ENCODE assay signal across 1 cellular context in genomic region chr19:2253106-2254051, GRCh38.
TF ChIP-seq lines count a peak whose summit lies in the region.

No MANE protein-coding gene starts in this region.

TF ChIP-seq in HepG2, 621 proteins besides CTCF, POLR2A, EP300 and RAD21 (continued from another document and continues in another):
- TF ChIP-seq FOXP4 (CRISPR knock-in tag; IDR thresholded peaks at IDR 0.05) (peak; percentile 12; the same call in 1 of the 2 replicates), GMEB2 (CRISPR knock-in tag; IDR thresholded peaks at IDR 0.05; ENCODE audit: low read depth) (no peak), THAP7 (CRISPR knock-in tag; IDR thresholded peaks at IDR 0.05) (no peak), CREM (IDR thresholded peaks at IDR 0.05) (no peak), CREM (CRISPR knock-in tag; IDR thresholded peaks at IDR 0.05) (no peak), ZNF468 (CRISPR knock-in tag; IDR thresholded peaks at IDR 0.05) (no peak), ZBTB34 (CRISPR knock-in tag; IDR thresholded peaks at IDR 0.05) (no peak), TERF1 (CRISPR knock-in tag; IDR thresholded peaks at IDR 0.05) (no peak; the same call in 1 of the 2 replicates), BATF2 (CRISPR knock-in tag; IDR thresholded peaks at IDR 0.05) (no peak), TIGD3 (CRISPR knock-in tag; IDR thresholded peaks at IDR 0.05; ENCODE audit: borderline replicate concordance) (no peak), HMGXB3 (CRISPR knock-in tag; IDR thresholded peaks at IDR 0.05; ENCODE audit: borderline replicate concordance) (no peak), HNRNPUL1 (IDR thresholded peaks at IDR 0.05; ENCODE audit: low read depth, low read length) (no peak), SP4 (CRISPR knock-in tag; IDR thresholded peaks at IDR 0.05) (no peak), ZNF784 (CRISPR knock-in tag; IDR thresholded peaks at IDR 0.05; ENCODE audit: borderline replicate concordance) (no peak), ZNF142 (CRISPR knock-in tag; IDR thresholded peaks at IDR 0.05) (0 out of 2 replicates have a peak, but pooled peaks have one; percentile 25), PHF20 (CRISPR knock-in tag; IDR thresholded peaks at IDR 0.05) (no peak), SP2 (CRISPR knock-in tag; IDR thresholded peaks at IDR 0.05) (no peak), MYPOP (CRISPR knock-in tag; IDR thresholded peaks at IDR 0.05) (peak; percentile 47; the same call in 1 of the 2 replicates), SMC3 (IDR thresholded peaks at IDR 0.05; ENCODE audit: low read length) (no peak), ZFAT (CRISPR knock-in tag; conservative IDR thresholded peaks at IDR 0.05) (no peak), BHLHE40 (IDR thresholded peaks at IDR 0.05; ENCODE audit: low read length) (no peak), HNRNPH1 (optimal IDR thresholded peaks at IDR 0.05; ENCODE audit: low read depth, low read length) (no peak), GLMP (CRISPR knock-in tag; IDR thresholded peaks at IDR 0.05; ENCODE audit: borderline replicate concordance) (no peak), ELF3 (CRISPR knock-in tag; IDR thresholded peaks at IDR 0.05) (peak; percentile 55; the same call in 1 of the 2 replicates)
